18 cellular contexts compared by ENCODE assay signal in genomic region chr22:48257690-48258065, GRCh38.
DNase-seq lines count a peak whose midpoint lies in the region; ATAC-seq and TF ChIP-seq lines count a peak whose summit lies in the region.
"Had no signal": no experiment of that assay in that cellular context is flagged by ENCODE, and none has a peak within 500 bp of the region (broad histone marks: within the 10 kb centered on the region; RNA-seq: fewer than 3 reads in every experiment).

No MANE protein-coding gene starts in this region.

- in situ Hi-C loops in GM23248 (cut with MboI): no loop called here

- H3K4me1 ChIP-seq in GM23248 (ENCODE audit: insufficient read depth) (no peaks in the 10 kb centered on the region), osteoblast (ENCODE audit: insufficient read depth, low read length) (no peaks in the 10 kb centered on the region), prostate gland (replicated peaks) (peaks cover 14% of the 10 kb centered on the region)
- H3K4me1 ChIP-seq: BE2C had no signal

- no peak overlapping the region for H3K9ac ChIP-seq in GM23248
- H3K9ac ChIP-seq: KMS-11 had no signal

- no peaks in the 10 kb centered on the region for H3K9me2 ChIP-seq in GM23248 (ENCODE audit: insufficient read depth)

- H4K20me1 ChIP-seq in GM23248 (ENCODE audit: insufficient read depth) (no peaks in the 10 kb centered on the region), osteoblast (ENCODE audit: insufficient read depth, low read length) (no peaks in the 10 kb centered on the region)

- DNase-seq in AG10803 (ENCODE audit: low read depth) (peak; percentile 33), GM23248 (peak; percentile 8), left kidney (ENCODE audit: low read depth, low spot score) (peak; percentile 83), osteoblast (ENCODE audit: insufficient read length, low spot score, missing footprints) (peak; percentile 46), NCI-H128 (lab: John Stamatoyannopoulos, UW; ENCODE audit: unreplicated experiment) (no peak), HUDEP-2 (lab: John Stamatoyannopoulos, UW; ENCODE audit: unreplicated experiment in 76 of 76) (no peak), prostate gland (ENCODE audit: low spot score) (no peak)
- DNase-seq: BE2C, GDM1, GOT3, NCI-H1436 treated with DMSO at 0.1 percent for 48 hours, NCI-H2081, NCI-H510A had no signal

- H3K4me3 ChIP-seq in AG10803 (ENCODE audit: low read length) (no peak overlapping the region), GM23248 (no peak overlapping the region), osteoblast (ENCODE audit: insufficient read depth, low read length) (no peak overlapping the region), prostate gland (no peak overlapping the region)

- H3K27ac ChIP-seq in GM23248: no peak overlapping the region
- H3K27ac ChIP-seq in osteoblast (ENCODE audit: low read depth, low read length): no peak overlapping the region
- H3K27ac ChIP-seq in prostate gland: no peak overlapping the region
- H3K27ac ChIP-seq: KMS-11 had no signal

- intact Hi-C loops in prostate gland (cut with DNase I): no loop called here

- H3K9me3 ChIP-seq in GM23248 (ENCODE audit: low read depth) (no peaks in the 10 kb centered on the region), osteoblast (ENCODE audit: low read depth, low read length) (peaks cover 4% of the 10 kb centered on the region), prostate gland (no peaks in the 10 kb centered on the region)

- H3K27me3 ChIP-seq in GM23248 (replicated peaks; ENCODE audit: insufficient read depth) (no peaks in the 10 kb centered on the region), osteoblast (ENCODE audit: insufficient read depth, low read length) (no peaks in the 10 kb centered on the region), prostate gland (replicated peaks; ENCODE audit: insufficient read depth) (peaks cover 2% of the 10 kb centered on the region)
- H3K27me3 ChIP-seq: BE2C had no signal

- TF ChIP-seq CTCF in AG10803 (conservative IDR thresholded peaks at IDR 0.05; ENCODE audit: low read length) (no peak), osteoblast (IDR thresholded peaks at IDR 0.05; ENCODE audit: extremely low read depth, low read depth, low read length) (no peak), prostate gland (IDR thresholded peaks at IDR 0.05) (no peak)

- H3K36me3 ChIP-seq in GM23248 (ENCODE audit: low read depth) (no peaks in the 10 kb centered on the region), osteoblast (ENCODE audit: insufficient read depth, low read length) (no peaks in the 10 kb centered on the region), prostate gland (no peaks in the 10 kb centered on the region)
- H3K36me3 ChIP-seq: BE2C had no signal

- H2AFZ ChIP-seq in GM23248: no peak overlapping the region
- no peak overlapping the region for H2AFZ ChIP-seq in osteoblast (ENCODE audit: low read length)

- TF ChIP-seq POLR2A in prostate gland (IDR thresholded peaks at IDR 0.05): no peak

- 3 to 7% methylated on average over 7 of the region's 7 CpGs for WGBS in GM23248 (ENCODE audit: low coverage in 1 of 2, low lambda C conversion rate in 2 of 2, missing lambda C conversion rate in 2 of 2), 2 experiments
- WGBS in prostate gland: 68% methylated on average over 7 of the region's 7 CpGs

- H3K79me2 ChIP-seq in GM23248 (ENCODE audit: insufficient read depth) (no peaks in the 10 kb centered on the region), osteoblast (ENCODE audit: insufficient read depth, low read length) (no peaks in the 10 kb centered on the region)

- H3K4me2 ChIP-seq in GM23248 (ENCODE audit: unreplicated experiment): no peak overlapping the region
- H3K4me2 ChIP-seq in osteoblast (ENCODE audit: insufficient read depth, low read length): no peak overlapping the region
- H3K4me2 ChIP-seq: KMS-11 had no signal

- ATAC-seq in GM21723 (IDR thresholded peaks at IDR 0.05; ENCODE audit: unreplicated experiment): no peak
- ATAC-seq: HepG2, Panc1, Right ventricle myocardium inferior had no signal

- H3F3A ChIP-seq in GM23248 (ENCODE audit: insufficient read depth): no peaks in the 10 kb centered on the region

Comparison
In these comparisons a context has a peak if more than half of its experiments do, and no peak if none do; other contexts are left out.
1. DNase-seq: peak in AG10803 (single experiment), GM23248 (single experiment), left kidney (single experiment) and osteoblast (single experiment); none in NCI-H128 (single experiment), HUDEP-2 (0 of 76) and prostate gland (single experiment).